ENCODE assay signal across 24 cellular contexts in the genomic region with DNA sequence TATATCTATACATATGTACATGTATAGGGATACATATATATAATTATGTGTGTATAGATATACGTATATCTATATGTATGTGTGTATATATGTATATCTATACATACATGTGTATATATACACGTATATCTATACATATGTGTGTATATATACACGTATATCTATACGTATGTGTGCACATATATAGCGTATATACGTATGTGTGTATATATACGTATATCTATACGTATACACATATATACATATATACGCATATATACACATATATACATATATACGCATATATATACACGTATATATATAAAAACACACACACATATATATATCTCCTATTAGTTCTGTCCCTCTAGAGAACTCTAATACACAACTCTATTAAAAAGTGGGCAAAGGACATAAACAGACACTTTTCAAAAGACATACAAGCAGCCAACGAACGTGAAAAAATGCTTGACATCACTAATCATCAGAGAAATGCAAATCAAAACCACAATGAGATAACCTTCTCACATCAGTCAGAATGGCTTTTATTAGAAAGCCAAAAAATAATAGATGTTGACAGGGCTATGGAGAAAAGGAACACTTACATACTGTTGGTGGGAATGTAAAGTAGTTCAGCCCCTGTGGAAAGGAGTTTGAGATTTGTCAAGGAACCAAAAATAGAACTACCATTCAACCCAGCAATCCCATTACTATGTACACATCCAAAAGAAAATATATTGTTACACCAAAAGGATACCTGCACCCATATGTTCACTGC.
"Had no signal": no experiment of that assay in that cellular context is flagged by ENCODE, and none has a peak within 500 bp of the region (broad histone marks: within the 10 kb centered on the region; RNA-seq: fewer than 3 reads in every experiment).

No MANE protein-coding gene starts in this region.

- H3K27me3 Mint-ChIP-seq: activated B cell treated with CpG ODN at 0.5 μM for 24 hours; activated CD4-positive, alpha-beta memory T cell treated with anti-CD3 and anti-CD28 coated beads for 36 hours; central memory CD8-positive, alpha-beta T cell; stimulated activated naive CD8-positive, alpha-beta T cell treated with anti-CD3 and anti-CD28 coated beads, Interleukin-15, Interleukin-2, amounts not matched to agents 100 ng/mL and 50 ng/mL, for 24 hours had no signal

- H3K9me3 ChIP-seq: body of pancreas, left ventricle myocardium inferior, prostate gland, suprapubic skin, transverse colon had no signal

- H3K4me1 ChIP-seq: body of pancreas, prostate gland, suprapubic skin had no signal

- H3K27ac ChIP-seq: body of pancreas, coronary artery, left ventricle myocardium inferior, prostate gland, skin epidermis, suprapubic skin, transverse colon had no signal

- H3K4me3 Mint-ChIP-seq: activated B cell treated with CpG ODN at 0.5 μM for 24 hours; activated CD4-positive, alpha-beta memory T cell treated with anti-CD3 and anti-CD28 coated beads for 36 hours; activated naive CD8-positive, alpha-beta T cell; activated T-helper 1 cell treated with anti-CD3 and anti-CD28 coated beads, Interleukin-12 subunit alpha, Interleukin-12 subunit beta, Interleukin-2, Interleukin-4 antibody, amounts not matched to agents 30 ng/mL and 10 ng/mL and 1 ng/mL, durations not matched to agents 14 hours and 24 hours and 36 hours; central memory CD8-positive, alpha-beta T cell; stimulated activated naive CD8-positive, alpha-beta T cell treated with anti-CD3 and anti-CD28 coated beads, Interleukin-15, Interleukin-2, amounts not matched to agents 100 ng/mL and 50 ng/mL, for 24 hours had no signal

- H3K4me3 ChIP-seq: body of pancreas, coronary artery, left ventricle myocardium inferior, prostate gland, skin epidermis, suprapubic skin, transverse colon had no signal

- ATAC-seq: body of pancreas, esophagus mucosa, right cardiac atrium had no signal

- H3K27ac Mint-ChIP-seq: activated B cell treated with CpG ODN at 0.5 μM for 24 hours; activated CD4-positive, alpha-beta memory T cell treated with anti-CD3 and anti-CD28 coated beads for 36 hours; activated naive CD8-positive, alpha-beta T cell; activated T-helper 1 cell treated with anti-CD3 and anti-CD28 coated beads, Interleukin-12 subunit alpha, Interleukin-12 subunit beta, Interleukin-2, Interleukin-4 antibody, amounts not matched to agents 30 ng/mL and 10 ng/mL and 1 ng/mL, durations not matched to agents 14 hours and 24 hours and 36 hours; stimulated activated naive CD8-positive, alpha-beta T cell treated with anti-CD3 and anti-CD28 coated beads, Interleukin-15, Interleukin-2, amounts not matched to agents 100 ng/mL and 50 ng/mL, for 24 hours had no signal

- DNase-seq: activated B cell treated with CpG ODN at 0.5 μM for 24 hours; activated CD4-positive, alpha-beta memory T cell treated with anti-CD3 and anti-CD28 coated beads for 36 hours; activated CD4-positive, alpha-beta T cell treated with anti-CD3 and anti-CD28 coated beads for 4 hours; activated T-cell treated with anti-CD3 and anti-CD28 coated beads for 4 hours; amniotic stem cell; body of pancreas; effector CD4-positive, alpha-beta T cell; foreskin fibroblast; hypothalamus; left ventricle myocardium inferior; mammary epithelial cell; right cardiac atrium; stimulated activated CD4-positive, alpha-beta T cell treated with anti-CD3 and anti-CD28 coated beads, Interleukin-2, amount 100 ng/mL, for 48 hours; SW 1271; transverse colon had no signal

- H3K27me3 ChIP-seq: body of pancreas, suprapubic skin, transverse colon had no signal

- H3K36me3 ChIP-seq: prostate gland had no signal

- H3K9me3 Mint-ChIP-seq: activated B cell treated with CpG ODN at 0.5 μM for 24 hours; activated CD4-positive, alpha-beta memory T cell treated with anti-CD3 and anti-CD28 coated beads for 36 hours; activated T-helper 1 cell treated with anti-CD3 and anti-CD28 coated beads, Interleukin-12 subunit alpha, Interleukin-12 subunit beta, Interleukin-2, Interleukin-4 antibody, amounts not matched to agents 30 ng/mL and 10 ng/mL and 1 ng/mL, durations not matched to agents 14 hours and 24 hours and 36 hours; central memory CD8-positive, alpha-beta T cell; stimulated activated naive CD8-positive, alpha-beta T cell treated with anti-CD3 and anti-CD28 coated beads, Interleukin-15, Interleukin-2, amounts not matched to agents 100 ng/mL and 50 ng/mL, for 24 hours had no signal
